Comparison of ENCODE assay signal across 8 cellular contexts in genomic region chr11:6531267-6531752, GRCh38. TPM values are rescaled to one million over a fixed set of nuclear protein-coding genes. Genes with fewer than 3 reads are reported as not detected.
DNase-seq lines count a peak whose midpoint lies in the region; ATAC-seq and TF ChIP-seq lines count a peak whose summit lies in the region.

No MANE protein-coding gene starts in this region.

- H3K4me1 Mint-ChIP-seq in activated naive CD4-positive, alpha-beta T cell treated with anti-CD3 and anti-CD28 coated beads for 36 hours (ENCODE audit: low read depth) = peaks cover 16% of the 10 kb centered on the region
- peaks cover 8% of the 10 kb centered on the region for H3K4me1 Mint-ChIP-seq in endothelial cell (ENCODE audit: unreplicated experiment)

- H3K9me3 Mint-ChIP-seq in activated naive CD4-positive, alpha-beta T cell treated with anti-CD3 and anti-CD28 coated beads for 36 hours = no peaks in the 10 kb centered on the region
- no peaks in the 10 kb centered on the region for H3K9me3 Mint-ChIP-seq in endothelial cell (ENCODE audit: unreplicated experiment)

- H3K27me3 Mint-ChIP-seq in activated naive CD4-positive, alpha-beta T cell treated with anti-CD3 and anti-CD28 coated beads for 36 hours (ENCODE audit: low read depth) = no peaks in the 10 kb centered on the region
- no peaks in the 10 kb centered on the region for H3K27me3 Mint-ChIP-seq in endothelial cell (ENCODE audit: unreplicated experiment)

- H3K27ac Mint-ChIP-seq in activated naive CD4-positive, alpha-beta T cell treated with anti-CD3 and anti-CD28 coated beads for 36 hours = no peak overlapping the region
- no peak overlapping the region for H3K27ac Mint-ChIP-seq in endothelial cell (ENCODE audit: unreplicated experiment)

- H3K36me3 Mint-ChIP-seq in activated naive CD4-positive, alpha-beta T cell treated with anti-CD3 and anti-CD28 coated beads for 36 hours (ENCODE audit: low read depth) = peaks cover 6% of the 10 kb centered on the region
- peaks cover 8% of the 10 kb centered on the region for H3K36me3 Mint-ChIP-seq in endothelial cell (ENCODE audit: low read depth, unreplicated experiment)

- intact Hi-C loops in activated naive CD4-positive, alpha-beta T cell treated with anti-CD3 and anti-CD28 coated beads for 36 hours (cut with micrococcal nuclease) = loop anchor here (1.0 kb wide), 6 partner anchors 50 to 226 kb away; partner anchors contain the start of genes ARFIP2, MRPL17, TAF10 and TIMM10B

- H3K27me3 ChIP-seq in HL-60 (ENCODE audit: insufficient read depth, poor library complexity, severe bottlenecking) (no peaks in the 10 kb centered on the region), Peyer's patch (no peaks in the 10 kb centered on the region)

- H3K4me1 ChIP-seq in Peyer's patch = no peaks in the 10 kb centered on the region

- CTCF ChIA-PET in activated naive CD4-positive, alpha-beta T cell treated with anti-CD3 and anti-CD28 coated beads for 36 hours (lab: Charles Lee) = interaction anchor here (0.5 to 2.4 kb wide), 40 partner anchors 9 to 245 kb away, joined by 3 to 15 read pairs (median 4); partner anchors contain the start of genes ARFIP2, MRPL17 and TIMM10B

- DNase-seq in activated naive CD4-positive, alpha-beta T cell treated with anti-CD3 and anti-CD28 coated beads for 36 hours = peak; percentile 24
- DNase-seq in activated naive CD4-positive, alpha-beta T cell (lab: John Stamatoyannopoulos, UW) = no peak
- peak; percentile 7 to 34 for DNase-seq in HL-60 (ENCODE audit: low read depth in 1 of 2, low spot score in 1 of 2)
- DNase-seq in Peyer's patch = no peak
- peak; percentile 50 for DNase-seq in endothelial cell (ENCODE audit: low spot score)
- DNase-seq in midbrain (lab: John Stamatoyannopoulos, UW) = peak; percentile 51
- DNase-seq in activated CD8-positive, alpha-beta memory T cell treated with anti-CD3 and anti-CD28 coated beads, Interleukin-2, amount 50 U/mL, for 48 hours = no peak

- no peak for ATAC-seq in GM18519 (IDR thresholded peaks at IDR 0.05; ENCODE audit: low FRiP score, unreplicated experiment)

- TF ChIP-seq POLR2A in Peyer's patch (IDR thresholded peaks at IDR 0.05) = no peak

- TF ChIP-seq CTCF in HL-60 (IDR thresholded peaks at IDR 0.05; ENCODE audit: insufficient read depth, low read length) (peak; percentile 80), Peyer's patch (IDR thresholded peaks at IDR 0.05) (peak; percentile 38 to 92 (median 78)), endothelial cell (IDR thresholded peaks at IDR 0.05; ENCODE audit: unreplicated experiment) (peak; percentile 75)

- H3K27ac ChIP-seq in HL-60 (replicated peaks) (no peak overlapping the region), Peyer's patch (no peak overlapping the region)

- no peaks in the 10 kb centered on the region for H3K9me3 ChIP-seq in Peyer's patch

- H3K4me3 Mint-ChIP-seq in activated naive CD4-positive, alpha-beta T cell treated with anti-CD3 and anti-CD28 coated beads for 36 hours = no peak overlapping the region
- H3K4me3 Mint-ChIP-seq in endothelial cell (ENCODE audit: unreplicated experiment) = no peak overlapping the region

- H3K4me3 ChIP-seq in HL-60 (replicated peaks; ENCODE audit: insufficient read depth, low read length) = no peak overlapping the region
- H3K4me3 ChIP-seq in Peyer's patch = no peak overlapping the region

- H3K36me3 ChIP-seq in Peyer's patch = peaks cover 0 to 10% (median 0%) of the 10 kb centered on the region in 3 donors

RNA-seq across cellular contexts. Expression of gene DNHD1, which starts 34.2 kb away (rescaled TPM):
- total RNA-seq in activated naive CD4-positive, alpha-beta T cell treated with anti-CD3 and anti-CD28 coated beads for 36 hours = 10 to 100 TPM; 18.2 to 19.3 TPM
- total RNA-seq in Peyer's patch (10 to 100 TPM; 23.5 to 64.4 (median 52.0) TPM), endothelial cell (ENCODE audit: unreplicated experiment) (8.5 TPM)

RNA-seq across cellular contexts. Expression of gene TIMM10B, which starts 50.0 kb away (rescaled TPM):
- 10 to 100 TPM; 35.1 to 41.7 TPM for total RNA-seq in activated naive CD4-positive, alpha-beta T cell treated with anti-CD3 and anti-CD28 coated beads for 36 hours
- 10 to 100 TPM; 57.1 to 73.3 (median 66.6) TPM for total RNA-seq in Peyer's patch
- 42.2 TPM for total RNA-seq in endothelial cell (ENCODE audit: unreplicated experiment)

RNA-seq across cellular contexts. Expression of gene ARFIP2, which starts 50.2 kb away (rescaled TPM):
- 10 to 100 TPM; 33.5 to 37.9 TPM for total RNA-seq in activated naive CD4-positive, alpha-beta T cell treated with anti-CD3 and anti-CD28 coated beads for 36 hours
- 100 to 1,000 TPM; 104 to 140 (median 133) TPM for total RNA-seq in Peyer's patch
- total RNA-seq in endothelial cell (ENCODE audit: unreplicated experiment) = 46.7 TPM

RNA-seq across cellular contexts. Expression of gene TRIM3, which starts 57.6 kb away (rescaled TPM):
- total RNA-seq in activated naive CD4-positive, alpha-beta T cell treated with anti-CD3 and anti-CD28 coated beads for 36 hours = 1 to 10 TPM; 7.7 to 9.4 TPM
- total RNA-seq in Peyer's patch (100 to 1,000 TPM in 3 of 4 donors, 10 to 100 TPM in 1; 21.5 to 159 (median 123) TPM), endothelial cell (ENCODE audit: unreplicated experiment) (26.0 TPM)

Comparison
In these comparisons a context has a peak if more than half of its experiments do, and no peak if none do; other contexts are left out.
1. DNase-seq: peak in activated naive CD4-positive, alpha-beta T cell treated with anti-CD3 and anti-CD28 coated beads for 36 hours (single experiment), HL-60 (2 of 2), endothelial cell (single experiment) and midbrain (single experiment); none in activated naive CD4-positive, alpha-beta T cell (0 of 4), Peyer's patch (0 of 3) and activated CD8-positive, alpha-beta memory T cell treated with anti-CD3 and anti-CD28 coated beads, Interleukin-2, amount 50 U/mL, for 48 hours (single experiment).
2. Peak in every context shown above with its lines, with median percentiles within 50 percentile points of each other: CTCF ChIP-seq.